Comparison of ENCODE assay signal across 8 cellular contexts in genomic region chr9:129333961-129334743, GRCh38.
DNase-seq lines count a peak whose midpoint lies in the region; ATAC-seq and TF ChIP-seq lines count a peak whose summit lies in the region.

No MANE protein-coding gene starts in this region.

- peaks cover 0 to 10% (median 2%) of the 10 kb centered on the region in 4 donors for H3K9me3 ChIP-seq in upper lobe of left lung

- peak; percentile 51 to 85 (median 78) for TF ChIP-seq EP300 in upper lobe of left lung (IDR thresholded peaks at IDR 0.05)

- peak overlapping the region in 3 of 4 donors; percentile 9 to 32 (median 28) for H3K4me3 ChIP-seq in upper lobe of left lung

- POLR2A ChIA-PET in activated CD8-positive, alpha-beta T cell treated with anti-CD3 and anti-CD28 coated beads, Interleukin-2, amount 10 ng/mL, durations not matched to agents 7 days and 5 days (lab: Charles Lee): no interaction called here

- peak; percentile 37 for ATAC-seq in activated CD8-positive, alpha-beta T cell treated with anti-CD3 and anti-CD28 coated beads, Interleukin-2, amount 10 ng/mL, durations not matched to agents 7 days and 5 days
- peak; percentile 94 to 95 for ATAC-seq in upper lobe of left lung (ENCODE audit: low FRiP score in 2 of 2)

- TF ChIP-seq POLR2A in upper lobe of left lung (IDR thresholded peaks at IDR 0.05): peak in 2 of 4 donors; percentile 18 to 65

- peak overlapping the region; percentile 75 for H3K27ac Mint-ChIP-seq in activated CD8-positive, alpha-beta T cell treated with anti-CD3 and anti-CD28 coated beads, Interleukin-2, amount 10 ng/mL, durations not matched to agents 7 days and 5 days

- peaks cover 27% of the 10 kb centered on the region for H3K4me1 Mint-ChIP-seq in activated CD8-positive, alpha-beta T cell treated with anti-CD3 and anti-CD28 coated beads, Interleukin-2, amount 10 ng/mL, durations not matched to agents 7 days and 5 days (ENCODE audit: low read depth)

- CTCF ChIA-PET in activated CD8-positive, alpha-beta T cell treated with anti-CD3 and anti-CD28 coated beads, Interleukin-2, amount 10 ng/mL, durations not matched to agents 7 days and 5 days (lab: Charles Lee): interaction anchor here (1.1 to 2.1 kb wide), 6 partner anchors 13 to 290 kb away, joined by 3 to 12 read pairs (median 4); no protein-coding TSS in a partner anchor

- peak; percentile 96 for DNase-seq in DMS53 (lab: John Stamatoyannopoulos, UW)
- peak; percentile 95 for DNase-seq in MV-4-11 (lab: John Stamatoyannopoulos, UW)
- DNase-seq in activated CD8-positive, alpha-beta T cell treated with anti-CD3 and anti-CD28 coated beads, Interleukin-2, amount 10 ng/mL, durations not matched to agents 7 days and 5 days: peak; percentile 47
- DNase-seq in fibroblast of gingiva (ENCODE audit: low read depth): peak; percentile 94
- DNase-seq in mucosa of gallbladder (ENCODE audit: low spot score): peak; percentile 93
- DNase-seq in upper lobe of left lung: peak; percentile 95 to 96
- DNase-seq in activated gamma-delta T cell treated with Interleukin-2 at 50 U/mL for 16 hours: no peak
- DNase-seq in GOT3 (lab: John Stamatoyannopoulos, UW): no peak

- peaks cover 46 to 53% (median 50%) of the 10 kb centered on the region in 4 donors for H3K4me1 ChIP-seq in upper lobe of left lung

- peak overlapping the region; percentile 19 for H3K4me3 Mint-ChIP-seq in activated CD8-positive, alpha-beta T cell treated with anti-CD3 and anti-CD28 coated beads, Interleukin-2, amount 10 ng/mL, durations not matched to agents 7 days and 5 days

- H3K27me3 Mint-ChIP-seq in activated CD8-positive, alpha-beta T cell treated with anti-CD3 and anti-CD28 coated beads, Interleukin-2, amount 10 ng/mL, durations not matched to agents 7 days and 5 days (ENCODE audit: low read depth): peaks cover 4% of the 10 kb centered on the region

- WGBS in upper lobe of left lung, 2 donors: 11 to 44% methylated on average over 2 to 19 of the region's 30 CpGs

- H3K36me3 ChIP-seq in upper lobe of left lung: no peaks in the 10 kb centered on the region

- peaks cover 7% of the 10 kb centered on the region for H3K36me3 Mint-ChIP-seq in activated CD8-positive, alpha-beta T cell treated with anti-CD3 and anti-CD28 coated beads, Interleukin-2, amount 10 ng/mL, durations not matched to agents 7 days and 5 days (ENCODE audit: low read depth)

- peak in 1 of 6 experiments; percentile 6 for TF ChIP-seq CTCF in upper lobe of left lung (IDR thresholded peaks at IDR 0.05)

- H3K27ac ChIP-seq in upper lobe of left lung: peak overlapping the region; percentile 88 to 94 (median 90)

- H3K9me3 Mint-ChIP-seq in activated CD8-positive, alpha-beta T cell treated with anti-CD3 and anti-CD28 coated beads, Interleukin-2, amount 10 ng/mL, durations not matched to agents 7 days and 5 days (ENCODE audit: insufficient read depth): peaks cover 10% of the 10 kb centered on the region

- no peaks in the 10 kb centered on the region for H3K27me3 ChIP-seq in upper lobe of left lung

Comparison
In these comparisons a context has a peak if more than half of its experiments do, and no peak if none do; other contexts are left out.
1. DNase-seq: peak in DMS53 (single experiment), MV-4-11 (single experiment), activated CD8-positive, alpha-beta T cell treated with anti-CD3 and anti-CD28 coated beads, Interleukin-2, amount 10 ng/mL, durations not matched to agents 7 days and 5 days (single experiment), fibroblast of gingiva (single experiment), mucosa of gallbladder (single experiment) and upper lobe of left lung (2 of 2); none in activated gamma-delta T cell treated with Interleukin-2 at 50 U/mL for 16 hours (single experiment) and GOT3 (single experiment).